Comparison of ENCODE assay signal across 3 cellular contexts in the genomic region with DNA sequence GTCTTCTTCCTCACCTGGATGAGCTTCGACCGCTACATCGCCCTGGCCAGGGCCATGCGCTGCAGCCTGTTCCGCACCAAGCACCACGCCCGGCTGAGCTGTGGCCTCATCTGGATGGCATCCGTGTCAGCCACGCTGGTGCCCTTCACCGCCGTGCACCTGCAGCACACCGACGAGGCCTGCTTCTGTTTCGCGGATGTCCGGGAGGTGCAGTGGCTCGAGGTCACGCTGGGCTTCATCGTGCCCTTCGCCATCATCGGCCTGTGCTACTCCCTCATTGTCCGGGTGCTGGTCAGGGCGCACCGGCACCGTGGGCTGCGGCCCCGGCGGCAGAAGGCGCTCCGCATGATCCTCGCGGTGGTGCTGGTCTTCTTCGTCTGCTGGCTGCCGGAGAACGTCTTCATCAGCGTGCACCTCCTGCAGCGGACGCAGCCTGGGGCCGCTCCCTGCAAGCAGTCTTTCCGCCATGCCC.
TF ChIP-seq lines count a peak whose summit lies in the region.

No MANE protein-coding gene starts in this region.

TF ChIP-seq in GM23338, 12 proteins besides CTCF, POLR2A, EP300 and RAD21 (continues in another document):
- TF ChIP-seq POLR2AphosphoS5 (IDR thresholded peaks at IDR 0.05; ENCODE audit: low read depth): no peak
- no peak for TF ChIP-seq NANOG (IDR thresholded peaks at IDR 0.05; ENCODE audit: borderline replicate concordance)
- TF ChIP-seq, protein P1, sequence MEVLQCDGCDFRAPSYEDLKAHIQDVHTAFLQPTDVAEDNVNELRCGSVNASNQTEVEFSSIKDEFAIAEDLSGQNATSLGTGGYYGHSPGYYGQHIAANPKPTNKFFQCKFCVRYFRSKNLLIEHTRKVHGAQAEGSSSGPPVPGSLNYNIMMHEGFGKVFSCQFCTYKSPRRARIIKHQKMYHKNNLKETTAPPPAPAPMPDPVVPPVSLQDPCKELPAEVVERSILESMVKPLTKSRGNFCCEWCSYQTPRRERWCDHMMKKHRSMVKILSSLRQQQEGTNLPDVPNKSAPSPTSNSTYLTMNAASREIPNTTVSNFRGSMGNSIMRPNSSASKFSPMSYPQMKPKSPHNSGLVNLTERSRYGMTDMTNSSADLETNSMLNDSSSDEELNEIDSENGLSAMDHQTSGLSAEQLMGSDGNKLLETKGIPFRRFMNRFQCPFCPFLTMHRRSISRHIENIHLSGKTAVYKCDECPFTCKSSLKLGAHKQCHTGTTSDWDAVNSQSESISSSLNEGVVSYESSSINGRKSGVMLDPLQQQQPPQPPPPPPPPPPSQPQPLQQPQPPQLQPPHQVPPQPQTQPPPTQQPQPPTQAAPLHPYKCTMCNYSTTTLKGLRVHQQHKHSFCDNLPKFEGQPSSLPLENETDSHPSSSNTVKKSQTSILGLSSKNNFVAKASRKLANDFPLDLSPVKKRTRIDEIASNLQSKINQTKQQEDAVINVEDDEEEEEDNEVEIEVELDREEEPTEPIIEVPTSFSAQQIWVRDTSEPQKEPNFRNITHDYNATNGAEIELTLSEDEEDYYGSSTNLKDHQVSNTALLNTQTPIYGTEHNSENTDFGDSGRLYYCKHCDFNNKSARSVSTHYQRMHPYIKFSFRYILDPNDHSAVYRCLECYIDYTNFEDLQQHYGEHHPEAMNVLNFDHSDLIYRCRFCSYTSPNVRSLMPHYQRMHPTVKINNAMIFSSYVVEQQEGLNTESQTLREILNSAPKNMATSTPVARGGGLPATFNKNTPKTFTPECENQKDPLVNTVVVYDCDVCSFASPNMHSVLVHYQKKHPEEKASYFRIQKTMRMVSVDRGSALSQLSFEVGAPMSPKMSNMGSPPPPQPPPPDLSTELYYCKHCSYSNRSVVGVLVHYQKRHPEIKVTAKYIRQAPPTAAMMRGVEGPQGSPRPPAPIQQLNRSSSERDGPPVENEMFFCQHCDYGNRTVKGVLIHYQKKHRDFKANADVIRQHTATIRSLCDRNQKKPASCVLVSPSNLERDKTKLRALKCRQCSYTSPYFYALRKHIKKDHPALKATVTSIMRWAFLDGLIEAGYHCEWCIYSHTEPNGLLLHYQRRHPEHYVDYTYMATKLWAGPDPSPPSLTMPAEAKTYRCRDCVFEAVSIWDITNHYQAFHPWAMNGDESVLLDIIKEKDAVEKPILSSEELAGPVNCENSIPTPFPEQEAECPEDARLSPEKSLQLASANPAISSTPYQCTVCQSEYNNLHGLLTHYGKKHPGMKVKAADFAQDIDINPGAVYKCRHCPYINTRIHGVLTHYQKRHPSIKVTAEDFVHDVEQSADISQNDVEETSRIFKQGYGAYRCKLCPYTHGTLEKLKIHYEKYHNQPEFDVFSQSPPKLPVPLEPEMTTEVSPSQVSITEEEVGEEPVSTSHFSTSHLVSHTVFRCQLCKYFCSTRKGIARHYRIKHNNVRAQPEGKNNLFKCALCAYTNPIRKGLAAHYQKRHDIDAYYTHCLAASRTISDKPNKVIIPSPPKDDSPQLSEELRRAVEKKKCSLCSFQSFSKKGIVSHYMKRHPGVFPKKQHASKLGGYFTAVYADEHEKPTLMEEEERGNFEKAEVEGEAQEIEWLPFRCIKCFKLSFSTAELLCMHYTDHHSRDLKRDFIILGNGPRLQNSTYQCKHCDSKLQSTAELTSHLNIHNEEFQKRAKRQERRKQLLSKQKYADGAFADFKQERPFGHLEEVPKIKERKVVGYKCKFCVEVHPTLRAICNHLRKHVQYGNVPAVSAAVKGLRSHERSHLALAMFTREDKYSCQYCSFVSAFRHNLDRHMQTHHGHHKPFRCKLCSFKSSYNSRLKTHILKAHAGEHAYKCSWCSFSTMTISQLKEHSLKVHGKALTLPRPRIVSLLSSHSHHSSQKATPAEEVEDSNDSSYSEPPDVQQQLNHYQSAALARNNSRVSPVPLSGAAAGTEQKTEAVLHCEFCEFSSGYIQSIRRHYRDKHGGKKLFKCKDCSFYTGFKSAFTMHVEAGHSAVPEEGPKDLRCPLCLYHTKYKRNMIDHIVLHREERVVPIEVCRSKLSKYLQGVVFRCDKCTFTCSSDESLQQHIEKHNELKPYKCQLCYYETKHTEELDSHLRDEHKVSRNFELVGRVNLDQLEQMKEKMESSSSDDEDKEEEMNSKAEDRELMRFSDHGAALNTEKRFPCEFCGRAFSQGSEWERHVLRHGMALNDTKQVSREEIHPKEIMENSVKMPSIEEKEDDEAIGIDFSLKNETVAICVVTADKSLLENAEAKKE (CRISPR knock-in tag; IDR thresholded peaks at IDR 0.05): no peak
- TF ChIP-seq CREB1 (CRISPR knock-in tag; IDR thresholded peaks at IDR 0.05; ENCODE audit: low read depth): no peak
- no peak for TF ChIP-seq STAT1 (IDR thresholded peaks at IDR 0.05; ENCODE audit: unreplicated experiment)
- TF ChIP-seq JUNB (IDR thresholded peaks at IDR 0.05; ENCODE audit: unreplicated experiment): no peak

TF ChIP-seq in H1, 55 proteins besides CTCF, POLR2A, EP300 and RAD21:
- TF ChIP-seq CHD1 (IDR thresholded peaks at IDR 0.05; ENCODE audit: low read depth, low read length): no peak
- TF ChIP-seq CTBP2 (IDR thresholded peaks at IDR 0.05; ENCODE audit: borderline replicate concordance, insufficient read depth, insufficient read length, low read length): no peak
- TF ChIP-seq SP1 (IDR thresholded peaks at IDR 0.05; ENCODE audit: low read depth, low read length): no peak
- no peak for TF ChIP-seq RNF2 (IDR thresholded peaks at IDR 0.05; ENCODE audit: borderline replicate concordance, low read depth, low read length, missing control alignments, poor library complexity, severe bottlenecking)
- no peak for TF ChIP-seq KDM5A (IDR thresholded peaks at IDR 0.05; ENCODE audit: low read length)
- no peak for TF ChIP-seq RXRA (IDR thresholded peaks at IDR 0.05; ENCODE audit: insufficient read depth, low read depth, low read length)
- TF ChIP-seq SIX5 (IDR thresholded peaks at IDR 0.05; ENCODE audit: low read depth, low read length): no peak
- TF ChIP-seq CEBPB (IDR thresholded peaks at IDR 0.05; ENCODE audit: low read depth, low read length): no peak
- no peak for TF ChIP-seq SUZ12 (IDR thresholded peaks at IDR 0.05; ENCODE audit: low read length)
- TF ChIP-seq SIN3A (conservative IDR thresholded peaks at IDR 0.05 in 1 of 2, IDR thresholded peaks at IDR 0.05 in 1 of 2; ENCODE audit: low read depth in 1 of 2, low read length in 2 of 2): no peak
- TF ChIP-seq SIRT6 (IDR thresholded peaks at IDR 0.05; ENCODE audit: low read length): no peak
- no peak for TF ChIP-seq POLR2AphosphoS5 (IDR thresholded peaks at IDR 0.05; ENCODE audit: low read depth, low read length)

TF ChIP-seq in liver, 16 proteins besides CTCF, POLR2A, EP300 and RAD21:
- TF ChIP-seq FOXA2 (IDR thresholded peaks at IDR 0.05) (no peak), JUND (IDR thresholded peaks at IDR 0.05) (no peak), ATF3 (IDR thresholded peaks at IDR 0.05) (no peak), EGR1 (IDR thresholded peaks at IDR 0.05; ENCODE audit: low read depth in 2 of 2) (no peak), GABPA (IDR thresholded peaks at IDR 0.05 in 1 of 2, conservative IDR thresholded peaks at IDR 0.05 in 1 of 2) (no peak), FOXA1 (IDR thresholded peaks at IDR 0.05) (no peak), ZBTB33 (IDR thresholded peaks at IDR 0.05) (no peak), NR2F2 (IDR thresholded peaks at IDR 0.05) (no peak), HNF4A (conservative IDR thresholded peaks at IDR 0.05) (no peak), HNF4G (IDR thresholded peaks at IDR 0.05) (no peak), YY1 (IDR thresholded peaks at IDR 0.05) (no peak), RXRA (IDR thresholded peaks at IDR 0.05) (no peak), TAF1 (conservative IDR thresholded peaks at IDR 0.05) (no peak), SP1 (IDR thresholded peaks at IDR 0.05) (no peak), MAX (IDR thresholded peaks at IDR 0.05) (no peak)
- TF ChIP-seq, protein P2, sequence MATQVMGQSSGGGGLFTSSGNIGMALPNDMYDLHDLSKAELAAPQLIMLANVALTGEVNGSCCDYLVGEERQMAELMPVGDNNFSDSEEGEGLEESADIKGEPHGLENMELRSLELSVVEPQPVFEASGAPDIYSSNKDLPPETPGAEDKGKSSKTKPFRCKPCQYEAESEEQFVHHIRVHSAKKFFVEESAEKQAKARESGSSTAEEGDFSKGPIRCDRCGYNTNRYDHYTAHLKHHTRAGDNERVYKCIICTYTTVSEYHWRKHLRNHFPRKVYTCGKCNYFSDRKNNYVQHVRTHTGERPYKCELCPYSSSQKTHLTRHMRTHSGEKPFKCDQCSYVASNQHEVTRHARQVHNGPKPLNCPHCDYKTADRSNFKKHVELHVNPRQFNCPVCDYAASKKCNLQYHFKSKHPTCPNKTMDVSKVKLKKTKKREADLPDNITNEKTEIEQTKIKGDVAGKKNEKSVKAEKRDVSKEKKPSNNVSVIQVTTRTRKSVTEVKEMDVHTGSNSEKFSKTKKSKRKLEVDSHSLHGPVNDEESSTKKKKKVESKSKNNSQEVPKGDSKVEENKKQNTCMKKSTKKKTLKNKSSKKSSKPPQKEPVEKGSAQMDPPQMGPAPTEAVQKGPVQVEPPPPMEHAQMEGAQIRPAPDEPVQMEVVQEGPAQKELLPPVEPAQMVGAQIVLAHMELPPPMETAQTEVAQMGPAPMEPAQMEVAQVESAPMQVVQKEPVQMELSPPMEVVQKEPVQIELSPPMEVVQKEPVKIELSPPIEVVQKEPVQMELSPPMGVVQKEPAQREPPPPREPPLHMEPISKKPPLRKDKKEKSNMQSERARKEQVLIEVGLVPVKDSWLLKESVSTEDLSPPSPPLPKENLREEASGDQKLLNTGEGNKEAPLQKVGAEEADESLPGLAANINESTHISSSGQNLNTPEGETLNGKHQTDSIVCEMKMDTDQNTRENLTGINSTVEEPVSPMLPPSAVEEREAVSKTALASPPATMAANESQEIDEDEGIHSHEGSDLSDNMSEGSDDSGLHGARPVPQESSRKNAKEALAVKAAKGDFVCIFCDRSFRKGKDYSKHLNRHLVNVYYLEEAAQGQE (IDR thresholded peaks at IDR 0.05): no peak
